ENCODE assay signal across 14 cellular contexts in genomic region chr15:101169457-101170071, GRCh38.
DNase-seq lines count a peak whose midpoint lies in the region; ATAC-seq, FAIRE-seq and TF ChIP-seq lines count a peak whose summit lies in the region.
"Had no signal": no experiment of that assay in that cellular context is flagged by ENCODE, and none has a peak within 500 bp of the region (broad histone marks: within the 10 kb centered on the region; RNA-seq: fewer than 3 reads in every experiment).

No MANE protein-coding gene starts in this region.

- dilution Hi-C loops in mammary epithelial cell (cut with HindIII; ENCODE audit: low sequenced_read_pairs) (no loop called here), keratinocyte (cut with MboI; ENCODE audit: extremely low pct_ligation_motif_present, low sequenced_read_pairs) (no loop called here)

- peaks cover 22% of the 10 kb centered on the region for H3K4me1 Mint-ChIP-seq in MCF 10A (ENCODE audit: insufficient read depth, unreplicated experiment)
- peaks cover 12 to 61% (median 20%) of the 10 kb centered on the region in 7 donors for H3K4me1 Mint-ChIP-seq in naive thymus-derived CD4-positive, alpha-beta T cell

- no peak overlapping the region for H3K4me3 Mint-ChIP-seq in MCF 10A (ENCODE audit: unreplicated experiment)
- H3K4me3 Mint-ChIP-seq in naive thymus-derived CD4-positive, alpha-beta T cell: no peak overlapping the region
- H3K4me3 Mint-ChIP-seq: CD4-positive, alpha-beta T cell had no signal

- no peak overlapping the region for H3K4me3 ChIP-seq in mammary epithelial cell (replicated peaks in 1 of 3; ENCODE audit: insufficient read depth in 1 of 3, low read depth in 2 of 3, low read length in 3 of 3)
- no peak overlapping the region for H3K4me3 ChIP-seq in keratinocyte (ENCODE audit: control insufficient read depth in 2 of 3, extremely low read depth in 1 of 3, insufficient read depth in 2 of 3, low read depth in 1 of 3, low read length in 3 of 3)
- H3K4me3 ChIP-seq in tibial artery: no peak overlapping the region
- no peak overlapping the region for H3K4me3 ChIP-seq in naive thymus-derived CD4-positive, alpha-beta T cell (ENCODE audit: low read length)
- no peak overlapping the region for H3K4me3 ChIP-seq in WERI-Rb-1 (ENCODE audit: low read depth, low read length)

- CTCF ChIA-PET in MCF 10A (lab: Yijun Ruan, JAX) (interaction anchor here (0.7 kb wide), 1 partner anchor 160 kb away, joined by 3 read pairs; no protein-coding TSS in a partner anchor), mammary epithelial cell (lab: Charles Lee; ENCODE audit: low non-redundant PET) (no interaction called here)
- CTCF ChIA-PET in naive thymus-derived CD4-positive, alpha-beta T cell (lab: Charles Lee): no interaction called here

- H3K4me1 ChIP-seq in mammary epithelial cell (ENCODE audit: insufficient read depth, low read length) (peaks cover 56% of the 10 kb centered on the region), keratinocyte (ENCODE audit: control insufficient read depth, extremely low read depth, insufficient read depth, low read length) (peaks cover 75% of the 10 kb centered on the region), tibial artery (peaks cover 0 to 55% (median 45%) of the 10 kb centered on the region in 4 donors)
- peaks cover 0 to 14% of the 10 kb centered on the region in 2 donors for H3K4me1 ChIP-seq in naive thymus-derived CD4-positive, alpha-beta T cell (ENCODE audit: control insufficient read depth in 2 of 2, insufficient read depth in 2 of 2, low read length in 2 of 2)

- H3K36me3 ChIP-seq in mammary epithelial cell (ENCODE audit: insufficient read depth, low read length): peaks cover 2% of the 10 kb centered on the region
- H3K36me3 ChIP-seq in keratinocyte (ENCODE audit: control insufficient read depth in 2 of 2, extremely low read depth in 1 of 2, insufficient read depth in 2 of 2, low read length in 2 of 2): peaks cover 0 to 2% of the 10 kb centered on the region in 2 experiments
- peaks cover 0 to 17% (median 9%) of the 10 kb centered on the region in 3 donors for H3K36me3 ChIP-seq in tibial artery
- H3K36me3 ChIP-seq in naive thymus-derived CD4-positive, alpha-beta T cell (ENCODE audit: control insufficient read depth in 2 of 3, insufficient read depth in 3 of 3, low read length in 3 of 3): no peaks in the 10 kb centered on the region
- no peaks in the 10 kb centered on the region for H3K36me3 ChIP-seq in WERI-Rb-1

- H3K27me3 ChIP-seq in mammary epithelial cell (ENCODE audit: insufficient read depth, low read length) (no peaks in the 10 kb centered on the region), keratinocyte (ENCODE audit: control insufficient read depth, extremely low read depth, insufficient read depth, low read length) (no peaks in the 10 kb centered on the region), tibial artery (no peaks in the 10 kb centered on the region), WERI-Rb-1 (ENCODE audit: insufficient read depth, low read depth, severe bottlenecking) (no peaks in the 10 kb centered on the region)
- H3K27me3 ChIP-seq in naive thymus-derived CD4-positive, alpha-beta T cell (ENCODE audit: control insufficient read depth in 2 of 2, insufficient read depth in 2 of 2, low read length in 2 of 2): no peaks in the 10 kb centered on the region

- H2AFZ ChIP-seq in mammary epithelial cell (ENCODE audit: low read depth, low read length): no peak overlapping the region
- H2AFZ ChIP-seq in keratinocyte (ENCODE audit: control insufficient read depth, low read length): no peak overlapping the region

- no peaks in the 10 kb centered on the region for H4K20me1 ChIP-seq in mammary epithelial cell (ENCODE audit: insufficient read depth, low read length)
- no peaks in the 10 kb centered on the region for H4K20me1 ChIP-seq in keratinocyte (ENCODE audit: control insufficient read depth, extremely low read depth, insufficient read depth, low read length)

- TF ChIP-seq CTCF in MCF 10A (IDR thresholded peaks at IDR 0.05; ENCODE audit: unreplicated experiment) (no peak), mammary epithelial cell (conservative IDR thresholded peaks at IDR 0.05 in 1 of 2, IDR thresholded peaks at IDR 0.05 in 1 of 2; ENCODE audit: extremely low read depth in 1 of 2, insufficient read depth in 1 of 2, low read depth in 1 of 2, low read length in 2 of 2) (no peak), keratinocyte (optimal IDR thresholded peaks at IDR 0.05 in 1 of 3, IDR thresholded peaks at IDR 0.05 in 1 of 3, conservative IDR thresholded peaks at IDR 0.05 in 1 of 3; ENCODE audit: extremely low read depth in 1 of 3, insufficient read depth in 2 of 3, low read length in 3 of 3) (no peak), tibial artery (IDR thresholded peaks at IDR 0.05) (no peak), GM10266 (IDR thresholded peaks at IDR 0.05; ENCODE audit: control insufficient read depth, insufficient read depth, low read depth, missing control alignments) (no peak), WERI-Rb-1 (IDR thresholded peaks at IDR 0.05; ENCODE audit: low read depth, low read length) (no peak)

- H3K9me3 Mint-ChIP-seq in MCF 10A (ENCODE audit: unreplicated experiment): peaks cover 1% of the 10 kb centered on the region
- peaks cover 0 to 29% (median 21%) of the 10 kb centered on the region in 11 donors for H3K9me3 Mint-ChIP-seq in naive thymus-derived CD4-positive, alpha-beta T cell

- FAIRE-seq in keratinocyte (lab: Jason Lieb, UNC): peak; percentile 26
- FAIRE-seq: endothelial cell of umbilical vein had no signal

- in situ Hi-C loops in mammary epithelial cell (cut with MboI; ENCODE audit: low sequenced_read_pairs in 2 of 2): loop anchor here in 1 of 2 donors (10.0 kb wide), 1 partner anchor 55 kb away; no protein-coding TSS in a partner anchor

- H3K36me3 Mint-ChIP-seq in MCF 10A (ENCODE audit: insufficient read depth, unreplicated experiment): peaks cover 4% of the 10 kb centered on the region
- H3K36me3 Mint-ChIP-seq in naive thymus-derived CD4-positive, alpha-beta T cell: peaks cover 11 to 34% (median 19%) of the 10 kb centered on the region in 5 donors

- DNase-seq in MCF 10A (ENCODE audit: unreplicated experiment): no peak
- no peak for DNase-seq in mammary epithelial cell
- peak; percentile 55 for DNase-seq in SK-N-DZ (ENCODE audit: low spot score)
- no peak for DNase-seq in keratinocyte (ENCODE audit: low read depth, low spot score)
- no peak for DNase-seq in tibial artery
- no peak for DNase-seq in naive thymus-derived CD4-positive, alpha-beta T cell
- no peak for DNase-seq in GM10266 (ENCODE audit: extremely low spot score)
- no peak for DNase-seq in WERI-Rb-1
- DNase-seq: CD4-positive, alpha-beta T cell; immature natural killer cell; MM.1S; NCI-H446 treated with DMSO at 0.1 percent for 48 hours had no signal

- WGBS in mammary epithelial cell (ENCODE audit: low coverage, missing lambda C conversion rate): 92% methylated on average over 14 of the region's 19 CpGs

- H3K9ac ChIP-seq in mammary epithelial cell (ENCODE audit: insufficient read depth, low read length) (no peak overlapping the region), keratinocyte (ENCODE audit: control insufficient read depth, extremely low read depth, insufficient read depth, low read length) (peak overlapping the region; percentile 46)

- ATAC-seq in naive thymus-derived CD4-positive, alpha-beta T cell: no peak
- ATAC-seq: SK-N-SH treated with all-trans-retinoic acid at 6 μM for 48 hours had no signal

- no TSS peak for BruUV-seq in MCF 10A (replicated peaks; lab: Mats Ljungman, UMichigan)
- no TSS peak for BruUV-seq in mammary epithelial cell (replicated peaks; lab: Mats Ljungman, UMichigan)

- H3K27ac Mint-ChIP-seq in MCF 10A (ENCODE audit: low read depth, unreplicated experiment): peak overlapping the region; percentile 88
- peak overlapping the region in 2 of 9 donors; percentile 77 to 96 for H3K27ac Mint-ChIP-seq in naive thymus-derived CD4-positive, alpha-beta T cell
- H3K27ac Mint-ChIP-seq: CD4-positive, alpha-beta T cell had no signal

- H3K27ac ChIP-seq in mammary epithelial cell (ENCODE audit: insufficient read depth, low read depth, low read length) (no peak overlapping the region), keratinocyte (ENCODE audit: control insufficient read depth, insufficient read depth, low read length) (peak overlapping the region; percentile 70), tibial artery (peak overlapping the region; percentile 86 to 88), WERI-Rb-1 (no peak overlapping the region)
- no peak overlapping the region for H3K27ac ChIP-seq in naive thymus-derived CD4-positive, alpha-beta T cell (ENCODE audit: low read depth, low read length)

- no peak overlapping the region for H3K4me2 ChIP-seq in mammary epithelial cell (ENCODE audit: insufficient read depth, low read depth, low read length)
- H3K4me2 ChIP-seq in keratinocyte (ENCODE audit: control insufficient read depth, extremely low read depth, insufficient read depth, low read depth, low read length): peak overlapping the region; percentile 72

- POLR2A ChIA-PET in MCF 10A (lab: Yijun Ruan, JAX): no interaction called here
- POLR2A ChIA-PET in naive thymus-derived CD4-positive, alpha-beta T cell (lab: Charles Lee): no interaction called here

- H3K9me3 ChIP-seq in mammary epithelial cell (replicated peaks; ENCODE audit: insufficient read depth, low read length) (peaks cover 16% of the 10 kb centered on the region), keratinocyte (ENCODE audit: control insufficient read depth, low read depth, low read length) (peaks cover 12% of the 10 kb centered on the region), tibial artery (peaks cover 0 to 18% (median 12%) of the 10 kb centered on the region in 3 donors), WERI-Rb-1 (ENCODE audit: severe bottlenecking) (peaks cover 15% of the 10 kb centered on the region)
- H3K9me3 ChIP-seq in naive thymus-derived CD4-positive, alpha-beta T cell (ENCODE audit: control insufficient read depth in 2 of 3, low read length in 3 of 3): peaks cover 0 to 9% (median 0%) of the 10 kb centered on the region in 3 experiments

- peaks cover 2% of the 10 kb centered on the region for H3K9me1 ChIP-seq in keratinocyte (ENCODE audit: control insufficient read depth, extremely low read depth, insufficient read depth, low read length)

- H3K79me2 ChIP-seq in mammary epithelial cell (ENCODE audit: insufficient read depth, low read length): peaks cover 17% of the 10 kb centered on the region
- H3K79me2 ChIP-seq in keratinocyte (ENCODE audit: control insufficient read depth, insufficient read depth, low read length): no peaks in the 10 kb centered on the region

- H3K27me3 Mint-ChIP-seq in MCF 10A (ENCODE audit: insufficient read depth, unreplicated experiment): no peaks in the 10 kb centered on the region
- H3K27me3 Mint-ChIP-seq in naive thymus-derived CD4-positive, alpha-beta T cell: no peaks in the 10 kb centered on the region
- H3K27me3 Mint-ChIP-seq: CD4-positive, alpha-beta T cell had no signal

- intact Hi-C loops in MCF 10A (cut with micrococcal nuclease): no loop called here
- intact Hi-C loops in mammary epithelial cell (cut with micrococcal nuclease): no loop called here
- intact Hi-C loops in tibial artery (cut with DNase I; ENCODE audit: low total_unique reads): no loop called here
- intact Hi-C loops in naive thymus-derived CD4-positive, alpha-beta T cell (cut with micrococcal nuclease): loop anchor here in 1 of 2 donors (5.0 kb wide), 2 partner anchors 38 to 42 kb away; no protein-coding TSS in a partner anchor

Comparison
In these comparisons a context has a peak if more than half of its experiments do, and no peak if none do; other contexts are left out.
1. H3K27ac ChIP-seq: peak in keratinocyte (single experiment) and tibial artery (2 of 2); none in mammary epithelial cell (single experiment), naive thymus-derived CD4-positive, alpha-beta T cell (single experiment) and WERI-Rb-1 (single experiment).